11 cellular contexts compared by ENCODE assay signal in the genomic region with DNA sequence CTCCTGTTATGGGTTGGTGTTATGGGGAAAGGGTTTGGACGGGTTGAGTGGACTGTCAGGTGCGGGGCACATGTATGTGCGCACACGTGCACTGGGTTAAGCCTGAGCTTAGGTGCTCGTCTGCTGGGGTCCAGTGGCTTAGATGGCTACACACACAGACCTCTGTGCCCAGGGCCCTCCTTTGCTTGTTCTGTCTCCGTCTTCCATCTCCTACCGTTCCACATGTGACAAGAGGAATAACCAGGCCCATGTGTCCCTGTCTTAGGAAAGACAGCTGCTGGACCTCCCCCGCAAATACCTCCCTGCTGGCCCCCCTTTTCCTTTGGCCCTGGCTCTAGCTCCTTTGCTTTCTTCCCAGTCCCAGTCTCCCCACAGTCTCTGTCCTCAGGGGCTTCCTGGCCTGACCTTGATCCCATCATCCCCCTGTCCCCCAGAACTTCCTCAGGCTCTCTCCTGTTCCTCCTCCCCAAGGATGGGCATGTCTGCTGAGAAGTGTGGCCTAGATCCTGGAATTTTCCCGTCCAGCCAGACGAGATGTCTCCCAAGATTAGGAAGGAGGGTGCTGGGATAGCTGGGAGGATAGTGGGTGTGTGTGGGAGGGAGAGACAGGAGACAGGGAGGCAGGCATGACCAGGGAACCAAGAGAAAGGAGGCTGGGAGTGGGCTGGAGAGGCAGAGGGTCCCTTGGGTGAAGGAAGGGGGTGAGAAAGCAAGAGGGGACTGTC. TPM values are rescaled to one million over a fixed set of nuclear protein-coding genes. Genes with fewer than 3 reads are reported as not detected.
DNase-seq lines count a peak whose midpoint lies in the region; TF ChIP-seq lines count a peak whose summit lies in the region.
"Had no signal": no experiment of that assay in that cellular context is flagged by ENCODE, and none has a peak within 500 bp of the region (broad histone marks: within the 10 kb centered on the region; RNA-seq: fewer than 3 reads in every experiment).

No MANE protein-coding gene starts in this region.

- H3K27me3 Mint-ChIP-seq in activated T-cell treated with anti-CD3 and anti-CD28 coated beads, Interleukin-2, amount 50 U/mL, for 24 hours = peaks cover 64% of the 10 kb centered on the region
- H3K27me3 Mint-ChIP-seq in dendritic cell treated with granulocyte-macrophage colony-stimulating factor and Interleukin-4, amounts not matched to agents 40 ng/mL and 50 ng/mL, for 4 days = peaks cover 86% of the 10 kb centered on the region

- H3K27ac Mint-ChIP-seq in activated T-cell treated with anti-CD3 and anti-CD28 coated beads, Interleukin-2, amount 50 U/mL, for 24 hours = no peak overlapping the region
- H3K27ac Mint-ChIP-seq in dendritic cell treated with granulocyte-macrophage colony-stimulating factor and Interleukin-4, amounts not matched to agents 40 ng/mL and 50 ng/mL, for 4 days = no peak overlapping the region

- no peaks in the 10 kb centered on the region for H3K9me3 ChIP-seq in testis
- no peaks in the 10 kb centered on the region for H3K9me3 ChIP-seq in MM.1S (replicated peaks; ENCODE audit: insufficient read depth, low read length)

- H3K9me3 Mint-ChIP-seq in activated T-cell treated with anti-CD3 and anti-CD28 coated beads, Interleukin-2, amount 50 U/mL, for 24 hours = no peaks in the 10 kb centered on the region
- no peaks in the 10 kb centered on the region for H3K9me3 Mint-ChIP-seq in dendritic cell treated with granulocyte-macrophage colony-stimulating factor and Interleukin-4, amounts not matched to agents 40 ng/mL and 50 ng/mL, for 4 days

- H3F3A ChIP-seq in MM.1S (ENCODE audit: insufficient read depth, low read length) = no peaks in the 10 kb centered on the region

- intact Hi-C loops in dendritic cell treated with granulocyte-macrophage colony-stimulating factor and Interleukin-4, amounts not matched to agents 40 ng/mL and 50 ng/mL, for 4 days (cut with micrococcal nuclease) = no loop called here
- intact Hi-C loops in testis (cut with DNase I; ENCODE audit: low total_unique reads) = loop anchor here (10.0 kb wide), 1 partner anchor 166 kb away; no protein-coding TSS in a partner anchor

- no peak for DNase-seq in activated T-cell treated with anti-CD3 and anti-CD28 coated beads, Interleukin-2, amount 50 U/mL, for 24 hours
- no peak for DNase-seq in activated T-cell treated with anti-CD3 and anti-CD28 coated beads for 4 hours
- peak; percentile 58 for DNase-seq in myocyte (ENCODE audit: low read depth)
- no peak for DNase-seq in testis
- DNase-seq in stimulated activated CD4-positive, alpha-beta T cell treated with anti-CD3 and anti-CD28 coated beads, Interleukin-15, amount 100 ng/mL, for 24 hours = no peak
- DNase-seq in MM.1S = no peak
- DNase-seq in stimulated activated CD4-positive, alpha-beta T cell treated with anti-CD3 and anti-CD28 coated beads, Interleukin-4, amount 100 ng/mL, for 4 hours = no peak
- DNase-seq: GM23248, NCI-H446 treated with DMSO at 0.1 percent for 48 hours had no signal

- TF ChIP-seq CTCF in testis (IDR thresholded peaks at IDR 0.05) (no peak), MM.1S (IDR thresholded peaks at IDR 0.05; ENCODE audit: low read length) (no peak)

- no peak overlapping the region for H3K9ac ChIP-seq in MM.1S (ENCODE audit: low read length)
- H3K9ac ChIP-seq: GM23248 had no signal

- no peak overlapping the region for H3K4me2 ChIP-seq in MM.1S (ENCODE audit: low read depth, low read length)

- H3K27ac ChIP-seq in testis (peak overlapping the region; percentile 19 to 53), MM.1S (ENCODE audit: low read length) (no peak overlapping the region)
- H3K27ac ChIP-seq: cardiac muscle cell, GM23248 had no signal

- no peaks in the 10 kb centered on the region for H4K20me1 ChIP-seq in MM.1S (ENCODE audit: insufficient read depth, low read length)

- no peak for TF ChIP-seq POLR2A in testis (IDR thresholded peaks at IDR 0.05)

- peaks cover 7% of the 10 kb centered on the region for H3K4me1 Mint-ChIP-seq in activated T-cell treated with anti-CD3 and anti-CD28 coated beads, Interleukin-2, amount 50 U/mL, for 24 hours (ENCODE audit: low read depth)
- H3K4me1 Mint-ChIP-seq in dendritic cell treated with granulocyte-macrophage colony-stimulating factor and Interleukin-4, amounts not matched to agents 40 ng/mL and 50 ng/mL, for 4 days (ENCODE audit: low read depth) = peaks cover 19% of the 10 kb centered on the region

- H2AFZ ChIP-seq in MM.1S (ENCODE audit: low read length) = no peak overlapping the region
- H2AFZ ChIP-seq: GM23248 had no signal

- no peaks in the 10 kb centered on the region for H3K36me3 ChIP-seq in testis (ENCODE audit: low read depth, missing control alignments)
- no peaks in the 10 kb centered on the region for H3K36me3 ChIP-seq in MM.1S (replicated peaks; ENCODE audit: insufficient read depth, low read length)
- H3K36me3 ChIP-seq: cardiac muscle cell had no signal

- 63 to 68% methylated on average over 10 of the region's 10 CpGs for WGBS in testis, 2 donors

- peak overlapping the region; percentile 51 for H3K4me3 Mint-ChIP-seq in activated T-cell treated with anti-CD3 and anti-CD28 coated beads, Interleukin-2, amount 50 U/mL, for 24 hours
- H3K4me3 Mint-ChIP-seq in dendritic cell treated with granulocyte-macrophage colony-stimulating factor and Interleukin-4, amounts not matched to agents 40 ng/mL and 50 ng/mL, for 4 days = peak overlapping the region; percentile 68

- peaks cover 15% of the 10 kb centered on the region for H3K4me1 ChIP-seq in testis
- H3K4me1 ChIP-seq in MM.1S (ENCODE audit: low read length) = peaks cover 5% of the 10 kb centered on the region; the same call in 1 of the 2 replicates

- H3K9me2 ChIP-seq in MM.1S (replicated peaks; ENCODE audit: insufficient read depth, low read length) = no peaks in the 10 kb centered on the region

- H3K27me3 ChIP-seq in testis (no peaks in the 10 kb centered on the region), MM.1S (replicated peaks; ENCODE audit: insufficient read depth, low read length) (peaks cover 76% of the 10 kb centered on the region)

- H3K79me2 ChIP-seq in MM.1S (ENCODE audit: low read length) = no peaks in the 10 kb centered on the region

- H3K36me3 Mint-ChIP-seq in activated T-cell treated with anti-CD3 and anti-CD28 coated beads, Interleukin-2, amount 50 U/mL, for 24 hours (ENCODE audit: low read depth) = no peaks in the 10 kb centered on the region
- no peaks in the 10 kb centered on the region for H3K36me3 Mint-ChIP-seq in dendritic cell treated with granulocyte-macrophage colony-stimulating factor and Interleukin-4, amounts not matched to agents 40 ng/mL and 50 ng/mL, for 4 days (ENCODE audit: low read depth)

- no peak overlapping the region for H3K4me3 ChIP-seq in testis
- no peak overlapping the region for H3K4me3 ChIP-seq in MM.1S (ENCODE audit: low read length)
- H3K4me3 ChIP-seq: GM23248 had no signal

RNA-seq across cellular contexts. Expression of a gene that starts 0.8 kb away (rescaled TPM):
- 0.16 TPM in 1 of 2 replicates, not detected in the other for total RNA-seq in myocyte
- 0.72 TPM for polyA plus RNA-seq in myocyte (2012)
- total RNA-seq in testis = under 1 TPM; 0.71 to 0.93 TPM
- polyA plus RNA-seq in testis (ENCODE audit: insufficient read depth, low read depth, low replicate concordance) = 7.6 TPM
- total RNA-seq: GM23248 had no signal
- polyA plus RNA-seq: GM23248 had no signal

RNA-seq across cellular contexts. Expression of a gene that starts 1.0 kb away (rescaled TPM):
- 8.4 and 18.8 TPM in 2 replicates for total RNA-seq in myocyte
- 15.9 TPM for polyA plus RNA-seq in myocyte (2012)
- 1 to 10 TPM; 3.5 to 4.3 TPM for total RNA-seq in testis
- polyA plus RNA-seq in testis (ENCODE audit: insufficient read depth, low read depth, low replicate concordance) = 4.3 TPM

RNA-seq across cellular contexts. Expression of a gene that starts 17.3 kb away (rescaled TPM):
- 77.1 and 87.4 TPM in 2 replicates for total RNA-seq in myocyte
- 74.5 TPM for polyA plus RNA-seq in myocyte (2012)
- 10 to 100 TPM; 65.0 to 76.4 TPM for total RNA-seq in testis
- polyA plus RNA-seq in testis (ENCODE audit: insufficient read depth, low read depth, low replicate concordance) = 72.2 TPM

RNA-seq across cellular contexts. Expression of a gene that starts 17.4 kb away (rescaled TPM):
- total RNA-seq in myocyte (1.8 and 3.4 TPM in 2 replicates), testis (100 to 1,000 TPM in 1 of 2 donors, 10 to 100 TPM in 1; 98.2 to 118 TPM)
- polyA plus RNA-seq in myocyte (2012) = 2.9 TPM
- polyA plus RNA-seq in testis (ENCODE audit: insufficient read depth, low read depth, low replicate concordance) = 46.7 TPM

RNA-seq across cellular contexts. Expression of a gene that starts 41.4 kb away (rescaled TPM):
- total RNA-seq in myocyte = 14.2 and 15.5 TPM in 2 replicates
- 7.6 TPM for polyA plus RNA-seq in myocyte (2012)
- 10 to 100 TPM; 75.9 to 77.2 TPM for total RNA-seq in testis
- polyA plus RNA-seq in testis (ENCODE audit: insufficient read depth, low read depth, low replicate concordance) = 28.1 TPM
